Comparison of ENCODE assay signal across 14 cellular contexts in genomic region chr18:50805732-50806131, GRCh38. TPM values are rescaled to one million over a fixed set of nuclear protein-coding genes. Genes with fewer than 3 reads are reported as not detected.
DNase-seq lines count a peak whose midpoint lies in the region; ATAC-seq, FAIRE-seq and TF ChIP-seq lines count a peak whose summit lies in the region.
"Had no signal": no experiment of that assay in that cellular context is flagged by ENCODE, and none has a peak within 500 bp of the region (broad histone marks: within the 10 kb centered on the region; RNA-seq: fewer than 3 reads in every experiment).

No MANE protein-coding gene starts in this region.

- H3K27me3 Mint-ChIP-seq in activated CD4-positive, alpha-beta memory T cell treated with anti-CD3 and anti-CD28 coated beads for 36 hours: peaks cover 4% of the 10 kb centered on the region
- H3K27me3 Mint-ChIP-seq in activated CD4-positive, alpha-beta memory T cell treated with anti-CD3 and anti-CD28 coated beads, Interleukin-2, amount 10 ng/mL, durations not matched to agents 7 days and 5 days: peaks cover 11% of the 10 kb centered on the region

- H3K27me3 ChIP-seq in small intestine (ENCODE audit: control insufficient read depth in 2 of 2, insufficient read depth in 2 of 2, low read length in 2 of 2): no peaks in the 10 kb centered on the region
- no peaks in the 10 kb centered on the region for H3K27me3 ChIP-seq in H7 (ENCODE audit: control insufficient read depth, insufficient read depth, low read length)

- no peak for TF ChIP-seq POLR2A in NB4 (IDR thresholded peaks at IDR 0.05; ENCODE audit: extremely low read depth, insufficient read length)

- intact Hi-C loops in activated CD4-positive, alpha-beta memory T cell treated with anti-CD3 and anti-CD28 coated beads for 36 hours (cut with micrococcal nuclease): no loop called here

- FAIRE-seq in small intestine (lab: Jason Lieb, UNC): no peak

- no peaks in the 10 kb centered on the region for H3K9me3 Mint-ChIP-seq in activated CD4-positive, alpha-beta memory T cell treated with anti-CD3 and anti-CD28 coated beads for 36 hours
- no peaks in the 10 kb centered on the region for H3K9me3 Mint-ChIP-seq in activated CD4-positive, alpha-beta memory T cell treated with anti-CD3 and anti-CD28 coated beads, Interleukin-2, amount 10 ng/mL, durations not matched to agents 7 days and 5 days
- H3K9me3 Mint-ChIP-seq: neural crest cell had no signal

- no peak overlapping the region for H3K4me3 Mint-ChIP-seq in activated CD4-positive, alpha-beta memory T cell treated with anti-CD3 and anti-CD28 coated beads for 36 hours
- H3K4me3 Mint-ChIP-seq in activated CD4-positive, alpha-beta memory T cell treated with anti-CD3 and anti-CD28 coated beads, Interleukin-2, amount 10 ng/mL, durations not matched to agents 7 days and 5 days: no peak overlapping the region
- H3K4me3 Mint-ChIP-seq: activated naive CD8-positive, alpha-beta T cell; neural crest cell had no signal

- H3K4me3 ChIP-seq in NB4 (ENCODE audit: low read depth, low read length) (no peak overlapping the region), small intestine (ENCODE audit: low read depth in 1 of 2, low read length in 2 of 2) (no peak overlapping the region), H7 (ENCODE audit: insufficient read depth, low read depth, low read length) (no peak overlapping the region)
- H3K4me3 ChIP-seq: esophagus squamous epithelium had no signal

- H3K27ac Mint-ChIP-seq in activated CD4-positive, alpha-beta memory T cell treated with anti-CD3 and anti-CD28 coated beads for 36 hours: no peak overlapping the region
- no peak overlapping the region for H3K27ac Mint-ChIP-seq in activated CD4-positive, alpha-beta memory T cell treated with anti-CD3 and anti-CD28 coated beads, Interleukin-2, amount 10 ng/mL, durations not matched to agents 7 days and 5 days
- H3K27ac Mint-ChIP-seq: activated naive CD8-positive, alpha-beta T cell had no signal

- peaks cover 0 to 9% of the 10 kb centered on the region in 2 donors for H3K4me1 ChIP-seq in small intestine (ENCODE audit: control insufficient read depth in 2 of 2, insufficient read depth in 1 of 2, low read depth in 1 of 2, low read length in 1 of 2)
- H3K4me1 ChIP-seq: esophagus squamous epithelium had no signal

- ATAC-seq in esophagus mucosa: peak; percentile 41

- TF ChIP-seq CTCF in NB4 (IDR thresholded peaks at IDR 0.05; ENCODE audit: low read depth, low read length): no peak

- no peaks in the 10 kb centered on the region for H3K36me3 Mint-ChIP-seq in activated CD4-positive, alpha-beta memory T cell treated with anti-CD3 and anti-CD28 coated beads for 36 hours
- no peaks in the 10 kb centered on the region for H3K36me3 Mint-ChIP-seq in activated CD4-positive, alpha-beta memory T cell treated with anti-CD3 and anti-CD28 coated beads, Interleukin-2, amount 10 ng/mL, durations not matched to agents 7 days and 5 days (ENCODE audit: low read depth)
- H3K36me3 Mint-ChIP-seq: activated naive CD8-positive, alpha-beta T cell had no signal

- peak overlapping the region; percentile 50 for H3K27ac ChIP-seq in small intestine (ENCODE audit: low read depth in 1 of 2, low read length in 1 of 2)
- H3K27ac ChIP-seq: esophagus squamous epithelium had no signal

- H3K36me3 ChIP-seq in small intestine (ENCODE audit: control insufficient read depth in 2 of 2, insufficient read depth in 2 of 2, low read length in 2 of 2): no peaks in the 10 kb centered on the region
- H3K36me3 ChIP-seq in H7 (replicated peaks; ENCODE audit: control insufficient read depth, insufficient read depth, low read length): no peaks in the 10 kb centered on the region
- H3K36me3 ChIP-seq: esophagus squamous epithelium had no signal

- CTCF ChIA-PET in activated CD4-positive, alpha-beta memory T cell treated with anti-CD3 and anti-CD28 coated beads for 36 hours (lab: Charles Lee): no interaction called here
- CTCF ChIA-PET in activated CD4-positive, alpha-beta memory T cell treated with anti-CD3 and anti-CD28 coated beads, Interleukin-2, amount 10 ng/mL, durations not matched to agents 7 days and 5 days (lab: Charles Lee): interaction anchor here (0.6 to 1.2 kb wide), 2 partner anchors 57 to 246 kb away, joined by 3 read pairs; no protein-coding TSS in a partner anchor

- H3K4me1 Mint-ChIP-seq in activated CD4-positive, alpha-beta memory T cell treated with anti-CD3 and anti-CD28 coated beads for 36 hours (ENCODE audit: low read depth): no peaks in the 10 kb centered on the region
- H3K4me1 Mint-ChIP-seq in activated CD4-positive, alpha-beta memory T cell treated with anti-CD3 and anti-CD28 coated beads, Interleukin-2, amount 10 ng/mL, durations not matched to agents 7 days and 5 days: no peaks in the 10 kb centered on the region

- no peaks in the 10 kb centered on the region for H3K9me3 ChIP-seq in small intestine (ENCODE audit: control insufficient read depth, low read depth)
- H3K9me3 ChIP-seq: Caco-2, esophagus squamous epithelium had no signal

- WGBS in small intestine, 3 donors: 60 to 80% (median 79%) methylated on average over 5 of the region's 5 CpGs

- peak; percentile 30 for DNase-seq in activated CD4-positive, alpha-beta memory T cell treated with anti-CD3 and anti-CD28 coated beads for 36 hours
- no peak for DNase-seq in activated CD4-positive, alpha-beta memory T cell treated with anti-CD3 and anti-CD28 coated beads, Interleukin-2, amount 10 ng/mL, durations not matched to agents 7 days and 5 days
- DNase-seq in NB4 (ENCODE audit: low read depth): peak; percentile 64
- no peak for DNase-seq in small intestine
- no peak for DNase-seq in 8988T
- DNase-seq in HuH-7 (ENCODE audit: low spot score): no peak
- DNase-seq in H7: no peak
- DNase-seq: esophagus squamous epithelium, Karpas-422, NCI-H1930 had no signal

- POLR2A ChIA-PET in activated CD4-positive, alpha-beta memory T cell treated with anti-CD3 and anti-CD28 coated beads for 36 hours (lab: Charles Lee): no interaction called here
- POLR2A ChIA-PET in activated CD4-positive, alpha-beta memory T cell treated with anti-CD3 and anti-CD28 coated beads, Interleukin-2, amount 10 ng/mL, durations not matched to agents 7 days and 5 days (lab: Charles Lee): no interaction called here

RNA-seq across cellular contexts. Expression of gene MRO, which starts 14.1 kb away (rescaled TPM):
- not detected for total RNA-seq in activated CD4-positive, alpha-beta memory T cell treated with anti-CD3 and anti-CD28 coated beads for 36 hours
- total RNA-seq in activated CD4-positive, alpha-beta memory T cell treated with anti-CD3 and anti-CD28 coated beads, Interleukin-2, amount 10 ng/mL, durations not matched to agents 7 days and 5 days: not detected
- not detected for total RNA-seq in esophagus mucosa
- polyA plus RNA-seq in small intestine: 1 to 10 TPM; 2.9 to 9.2 (median 6.2) TPM
- total RNA-seq in H7 (2014; rRNA removed; shearing (Covaris generic)): 1.1 and 1.7 TPM in 2 replicates
- total RNA-seq: Caco-2 had no signal

Comparison
In these comparisons a context has a peak if more than half of its experiments do, and no peak if none do; other contexts are left out.
1. DNase-seq: peak in activated CD4-positive, alpha-beta memory T cell treated with anti-CD3 and anti-CD28 coated beads for 36 hours (single experiment) and NB4 (single experiment); none in activated CD4-positive, alpha-beta memory T cell treated with anti-CD3 and anti-CD28 coated beads, Interleukin-2, amount 10 ng/mL, durations not matched to agents 7 days and 5 days (single experiment), small intestine (single experiment), 8988T (single experiment), HuH-7 (single experiment) and H7 (single experiment).